ENCODE assay signal across 18 cellular contexts in the genomic region with DNA sequence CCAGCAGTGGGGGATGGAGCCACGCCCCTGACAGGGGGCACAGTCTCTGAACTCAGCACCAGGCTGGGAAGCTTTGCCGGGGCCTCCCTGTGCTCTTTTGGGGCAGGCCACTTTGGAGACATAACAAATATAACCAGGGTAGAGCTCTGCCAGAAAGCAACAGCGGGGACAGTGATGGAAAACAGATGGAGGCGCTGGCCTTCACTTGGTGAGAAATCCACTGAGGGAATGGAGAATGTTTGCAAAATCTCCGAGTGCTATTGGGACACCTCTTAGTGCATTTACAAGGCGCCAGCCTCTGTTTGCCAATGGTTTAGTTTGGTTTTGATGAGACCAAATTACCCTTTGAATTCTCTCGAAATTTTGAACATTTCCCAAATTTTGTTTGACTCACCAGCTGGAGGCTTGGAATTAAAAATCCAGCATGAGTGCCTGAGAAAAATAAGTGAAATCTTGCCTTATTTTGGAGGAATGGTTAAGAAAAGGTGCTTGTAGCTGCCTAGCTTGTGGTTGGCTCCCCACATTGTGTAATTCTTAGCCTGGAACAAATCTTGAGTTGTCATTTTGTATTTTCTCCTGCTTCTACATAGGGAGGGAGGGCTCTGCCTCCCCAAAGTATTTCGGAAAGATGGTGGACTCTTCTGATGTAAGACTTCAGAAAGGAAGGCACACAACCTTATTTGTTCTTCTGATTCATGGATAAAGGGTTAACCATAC.
DNase-seq lines count a peak whose midpoint lies in the region; ATAC-seq and TF ChIP-seq lines count a peak whose summit lies in the region.
"Had no signal": no experiment of that assay in that cellular context is flagged by ENCODE, and none has a peak within 500 bp of the region (broad histone marks: within the 10 kb centered on the region; RNA-seq: fewer than 3 reads in every experiment).

No MANE protein-coding gene starts in this region.

- H3F3A ChIP-seq in GM23338 (replicated peaks; ENCODE audit: low read depth): no peaks in the 10 kb centered on the region

- peaks cover 6% of the 10 kb centered on the region; the same call in 1 of the 2 replicates for H3K9me2 ChIP-seq in GM23338 (ENCODE audit: insufficient read depth)

- H3K27ac ChIP-seq in GM23338 (ENCODE audit: low read depth): no peak overlapping the region
- H3K27ac ChIP-seq in muscle layer of colon (ENCODE audit: low read depth, low read length): peak overlapping the region; percentile 44
- H3K27ac ChIP-seq in WERI-Rb-1: no peak overlapping the region
- H3K27ac ChIP-seq: SJCRH30 had no signal

- H3K9me3 ChIP-seq in muscle layer of colon (ENCODE audit: low read length) (no peaks in the 10 kb centered on the region), WERI-Rb-1 (ENCODE audit: severe bottlenecking) (no peaks in the 10 kb centered on the region)
- H3K9me3 ChIP-seq: BE2C, SJCRH30, stomach had no signal

- intact Hi-C loops in head of caudate nucleus (cut with DNase I): no loop called here

- ATAC-seq in GM23338 (no peak), HG02852 (IDR thresholded peaks at IDR 0.05; ENCODE audit: unreplicated experiment) (no peak)
- ATAC-seq: K562 had no signal

- H3K36me3 ChIP-seq in GM23338 (ENCODE audit: insufficient read depth) (no peaks in the 10 kb centered on the region), muscle layer of colon (ENCODE audit: insufficient read depth, low read length) (no peaks in the 10 kb centered on the region), WERI-Rb-1 (no peaks in the 10 kb centered on the region)
- H3K36me3 ChIP-seq: BE2C, SJCRH30, stomach had no signal

- no peak for TF ChIP-seq CTCF in GM23338 (conservative IDR thresholded peaks at IDR 0.05; ENCODE audit: low read depth in 2 of 2)
- TF ChIP-seq CTCF in fibroblast of villous mesenchyme (IDR thresholded peaks at IDR 0.05; ENCODE audit: insufficient read depth, low read depth, low read length): no peak
- no peak for TF ChIP-seq CTCF in WERI-Rb-1 (IDR thresholded peaks at IDR 0.05; ENCODE audit: low read depth, low read length)

- H4K20me1 ChIP-seq in GM23338 (replicated peaks; ENCODE audit: insufficient read depth): no peaks in the 10 kb centered on the region

- H3K36me3 Mint-ChIP-seq in GM23338 (ENCODE audit: low read depth): no peaks in the 10 kb centered on the region
- H3K36me3 Mint-ChIP-seq: memory B cell had no signal

- no peaks in the 10 kb centered on the region for H3K4me1 Mint-ChIP-seq in GM23338
- H3K4me1 Mint-ChIP-seq: endodermal cell, memory B cell had no signal

- peaks cover 4% of the 10 kb centered on the region for H3K27me3 Mint-ChIP-seq in GM23338 (ENCODE audit: insufficient read depth, low read depth, poor library complexity)
- H3K27me3 Mint-ChIP-seq: memory B cell had no signal

- no peak overlapping the region for H3K4me3 Mint-ChIP-seq in GM23338
- H3K4me3 Mint-ChIP-seq: endodermal cell, memory B cell had no signal

- H2AFZ ChIP-seq in GM23338: 0 out of 2 replicates have a peak overlapping the region, but pooled peaks have one; percentile 18

- no peak overlapping the region for H3K4me3 ChIP-seq in GM23338
- no peak overlapping the region for H3K4me3 ChIP-seq in fibroblast of villous mesenchyme (ENCODE audit: low read depth, low read length)
- no peak overlapping the region for H3K4me3 ChIP-seq in muscle layer of colon (ENCODE audit: low read depth in 1 of 2, low read length in 2 of 2)
- H3K4me3 ChIP-seq in WERI-Rb-1 (ENCODE audit: low read depth, low read length): no peak overlapping the region
- H3K4me3 ChIP-seq: K562, SJCRH30, stomach had no signal

- H3K4me2 ChIP-seq in GM23338: no peak overlapping the region

- no peaks in the 10 kb centered on the region for H3K27me3 ChIP-seq in GM23338 (ENCODE audit: insufficient read depth)
- no peaks in the 10 kb centered on the region for H3K27me3 ChIP-seq in muscle layer of colon (ENCODE audit: control insufficient read depth in 1 of 2, insufficient read depth in 2 of 2, low read length in 2 of 2)
- no peaks in the 10 kb centered on the region for H3K27me3 ChIP-seq in WERI-Rb-1 (ENCODE audit: insufficient read depth, low read depth, severe bottlenecking)
- H3K27me3 ChIP-seq: BE2C, SJCRH30, stomach had no signal

- H3K79me2 ChIP-seq in GM23338 (replicated peaks; ENCODE audit: insufficient read depth): no peaks in the 10 kb centered on the region

- H3K4me1 ChIP-seq in GM23338 (ENCODE audit: insufficient read depth) (no peaks in the 10 kb centered on the region), muscle layer of colon (ENCODE audit: insufficient read depth, low read length) (peaks cover 22% of the 10 kb centered on the region)
- H3K4me1 ChIP-seq: BE2C, SJCRH30 had no signal

- DNase-seq in GM23338 (ENCODE audit: low spot score): no peak
- DNase-seq in fibroblast of villous mesenchyme (ENCODE audit: low read depth): peak; percentile 33
- peak; percentile 52 for DNase-seq in ureter (ENCODE audit: low spot score)
- DNase-seq in WERI-Rb-1: no peak
- no peak for DNase-seq in head of caudate nucleus
- DNase-seq in activated naive CD4-positive, alpha-beta T cell treated with Interleukin-2 at 50 U/mL for 16 hours: no peak
- DNase-seq: activated CD4-positive, CD25-positive, alpha-beta regulatory T cell; BE2C; endodermal cell; GDM1; NCI-H69; SJCRH30; stimulated activated CD4-positive, alpha-beta T cell treated with anti-CD3 and anti-CD28 coated beads, Interleukin-2, amount 100 ng/mL, for 24 hours; stomach had no signal

- H3K9me3 Mint-ChIP-seq in GM23338: no peaks in the 10 kb centered on the region; the same call in 2 of the 3 replicates
- H3K9me3 Mint-ChIP-seq: endodermal cell had no signal

- no peak overlapping the region for H3K9ac ChIP-seq in muscle layer of colon (ENCODE audit: low read length)

- H3K27ac Mint-ChIP-seq in GM23338: no peak overlapping the region
- H3K27ac Mint-ChIP-seq: endodermal cell, memory B cell had no signal

TF ChIP-seq in GM23338, 12 proteins besides CTCF, POLR2A, EP300 and RAD21:
- no peak for TF ChIP-seq ZNF331 (CRISPR knock-in tag; IDR thresholded peaks at IDR 0.05; ENCODE audit: low read depth)
- TF ChIP-seq REST (IDR thresholded peaks at IDR 0.05; ENCODE audit: unreplicated experiment): no peak
- no peak for TF ChIP-seq EZH2 (IDR thresholded peaks at IDR 0.05; ENCODE audit: low read depth, unreplicated experiment)
- TF ChIP-seq, protein P1, sequence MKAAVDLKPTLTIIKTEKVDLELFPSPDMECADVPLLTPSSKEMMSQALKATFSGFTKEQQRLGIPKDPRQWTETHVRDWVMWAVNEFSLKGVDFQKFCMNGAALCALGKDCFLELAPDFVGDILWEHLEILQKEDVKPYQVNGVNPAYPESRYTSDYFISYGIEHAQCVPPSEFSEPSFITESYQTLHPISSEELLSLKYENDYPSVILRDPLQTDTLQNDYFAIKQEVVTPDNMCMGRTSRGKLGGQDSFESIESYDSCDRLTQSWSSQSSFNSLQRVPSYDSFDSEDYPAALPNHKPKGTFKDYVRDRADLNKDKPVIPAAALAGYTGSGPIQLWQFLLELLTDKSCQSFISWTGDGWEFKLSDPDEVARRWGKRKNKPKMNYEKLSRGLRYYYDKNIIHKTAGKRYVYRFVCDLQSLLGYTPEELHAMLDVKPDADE (IDR thresholded peaks at IDR 0.05): no peak
- no peak for TF ChIP-seq ZNF114 (CRISPR knock-in tag; IDR thresholded peaks at IDR 0.05)
- no peak for TF ChIP-seq POLR2AphosphoS5 (IDR thresholded peaks at IDR 0.05; ENCODE audit: low read depth)
- TF ChIP-seq EZH2phosphoT487 (IDR thresholded peaks at IDR 0.05; ENCODE audit: unreplicated experiment): no peak

Comparison
In these comparisons a context has a peak if more than half of its experiments do, and no peak if none do; other contexts are left out.
1. DNase-seq: peak in fibroblast of villous mesenchyme (single experiment) and ureter (single experiment); none in GM23338 (single experiment), WERI-Rb-1 (single experiment), head of caudate nucleus (0 of 42) and activated naive CD4-positive, alpha-beta T cell treated with Interleukin-2 at 50 U/mL for 16 hours (single experiment).